ENCODE assay signal across 1 cellular context in the genomic region with DNA sequence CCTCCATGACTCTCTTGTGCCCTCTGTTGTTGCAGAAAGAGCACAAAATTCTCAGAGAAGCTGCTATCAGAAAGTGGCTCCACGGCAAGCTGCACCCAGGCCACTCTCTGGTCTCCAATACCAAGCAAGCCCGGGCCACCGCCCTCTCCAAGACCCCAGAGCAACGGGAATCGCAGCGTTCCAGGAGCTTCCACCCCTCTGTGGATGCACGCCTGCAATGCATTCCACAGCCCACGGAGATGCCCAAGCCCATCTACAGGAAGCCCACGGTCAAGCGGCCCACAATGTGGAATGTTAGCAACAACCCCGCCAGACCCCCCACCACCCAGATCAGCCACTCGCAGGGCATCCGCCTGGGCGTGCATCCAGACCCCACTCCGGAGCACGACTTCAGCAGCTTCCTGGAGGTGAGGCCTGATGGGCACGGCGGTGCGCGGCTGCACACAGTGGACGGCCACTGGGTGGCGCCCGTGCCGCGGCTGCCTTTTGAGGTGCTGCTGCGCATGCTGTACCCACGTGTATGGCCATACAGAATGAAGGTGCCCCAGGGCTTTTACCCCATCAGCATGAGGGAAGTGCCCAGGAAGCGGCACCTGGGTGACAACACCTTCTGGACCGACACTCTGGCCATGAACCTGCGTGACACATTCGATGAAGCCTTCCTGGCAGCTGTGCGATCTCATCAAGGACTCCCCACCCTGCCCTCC.
TF ChIP-seq lines count a peak whose summit lies in the region.

No MANE protein-coding gene starts in this region.

TF ChIP-seq in K562, 482 proteins besides CTCF, POLR2A, EP300 and RAD21 (continued from another document and continues in another):
- TF ChIP-seq, protein P1, sequence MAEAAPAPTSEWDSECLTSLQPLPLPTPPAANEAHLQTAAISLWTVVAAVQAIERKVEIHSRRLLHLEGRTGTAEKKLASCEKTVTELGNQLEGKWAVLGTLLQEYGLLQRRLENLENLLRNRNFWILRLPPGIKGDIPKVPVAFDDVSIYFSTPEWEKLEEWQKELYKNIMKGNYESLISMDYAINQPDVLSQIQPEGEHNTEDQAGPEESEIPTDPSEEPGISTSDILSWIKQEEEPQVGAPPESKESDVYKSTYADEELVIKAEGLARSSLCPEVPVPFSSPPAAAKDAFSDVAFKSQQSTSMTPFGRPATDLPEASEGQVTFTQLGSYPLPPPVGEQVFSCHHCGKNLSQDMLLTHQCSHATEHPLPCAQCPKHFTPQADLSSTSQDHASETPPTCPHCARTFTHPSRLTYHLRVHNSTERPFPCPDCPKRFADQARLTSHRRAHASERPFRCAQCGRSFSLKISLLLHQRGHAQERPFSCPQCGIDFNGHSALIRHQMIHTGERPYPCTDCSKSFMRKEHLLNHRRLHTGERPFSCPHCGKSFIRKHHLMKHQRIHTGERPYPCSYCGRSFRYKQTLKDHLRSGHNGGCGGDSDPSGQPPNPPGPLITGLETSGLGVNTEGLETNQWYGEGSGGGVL (CRISPR knock-in tag; IDR thresholded peaks at IDR 0.05), result no peak
- TF ChIP-seq MTF1 (CRISPR knock-in tag; IDR thresholded peaks at IDR 0.05; ENCODE audit: borderline replicate concordance) (no peak), SIRT6 (IDR thresholded peaks at IDR 0.05; ENCODE audit: low read depth, low read length) (no peak), FIP1L1 (IDR thresholded peaks at IDR 0.05; ENCODE audit: low read depth, low read length, poor library complexity, severe bottlenecking) (no peak), ZC3H11A (IDR thresholded peaks at IDR 0.05; ENCODE audit: low read depth, low read length) (no peak), POLR2B (IDR thresholded peaks at IDR 0.05; ENCODE audit: low read depth, partially characterized antibody) (no peak), HNRNPK (IDR thresholded peaks at IDR 0.05; ENCODE audit: low read depth, low read length, poor library complexity, severe bottlenecking) (no peak), NFXL1 (CRISPR knock-in tag; IDR thresholded peaks at IDR 0.05) (no peak), RBFOX2 (IDR thresholded peaks at IDR 0.05; ENCODE audit: low read depth, low read length) (0 out of 2 replicates have a peak, but pooled peaks have one; percentile 25), MCM2 (IDR thresholded peaks at IDR 0.05; ENCODE audit: low read depth) (no peak), MEF2A (IDR thresholded peaks at IDR 0.05; ENCODE audit: control insufficient read depth, low read depth, low read length) (no peak), EWSR1 (IDR thresholded peaks at IDR 0.05; ENCODE audit: borderline replicate concordance, low read depth, partially characterized antibody) (no peak), KHSRP (IDR thresholded peaks at IDR 0.05) (no peak), ASH1L (IDR thresholded peaks at IDR 0.05; ENCODE audit: borderline replicate concordance, low read depth, partially characterized antibody) (no peak), JUND (IDR thresholded peaks at IDR 0.05; ENCODE audit: borderline replicate concordance, low read depth, low read length) (no peak), JUND (tag; IDR thresholded peaks at IDR 0.05; ENCODE audit: borderline replicate concordance, low read depth, low read length) (no peak), TOE1 (IDR thresholded peaks at IDR 0.05; ENCODE audit: borderline replicate concordance) (no peak), TOE1 (CRISPR knock-in tag; IDR thresholded peaks at IDR 0.05; ENCODE audit: borderline replicate concordance, low read depth) (no peak), ILK (tag; IDR thresholded peaks at IDR 0.05; ENCODE audit: borderline replicate concordance, low read depth) (no peak), ZNF239 (CRISPR knock-in tag; IDR thresholded peaks at IDR 0.05) (no peak), MCM7 (IDR thresholded peaks at IDR 0.05) (no peak), RB1 (IDR thresholded peaks at IDR 0.05; ENCODE audit: low read depth) (peak; percentile 43; the same call in 1 of the 2 replicates), TCFL5 (CRISPR knock-in tag; conservative IDR thresholded peaks at IDR 0.05) (no peak), DNMT1 (IDR thresholded peaks at IDR 0.05) (no peak), POLR2G (IDR thresholded peaks at IDR 0.05; ENCODE audit: low read depth, low read length) (peak; percentile 65), NCOR1 (IDR thresholded peaks at IDR 0.05) (no peak), HIVEP1 (CRISPR knock-in tag; IDR thresholded peaks at IDR 0.05) (no peak), ZNF766 (CRISPR knock-in tag; conservative IDR thresholded peaks at IDR 0.05) (no peak), PYGO2 (tag; IDR thresholded peaks at IDR 0.05) (no peak), U2AF1 (optimal IDR thresholded peaks at IDR 0.05; ENCODE audit: low read depth, low read length) (no peak), ZNF175 (CRISPR knock-in tag; IDR thresholded peaks at IDR 0.05; ENCODE audit: low read depth) (no peak), XRCC5 (IDR thresholded peaks at IDR 0.05; ENCODE audit: low read depth, low read length) (no peak), CREM (IDR thresholded peaks at IDR 0.05; ENCODE audit: low read depth) (no peak)
- TF ChIP-seq, protein P2, sequence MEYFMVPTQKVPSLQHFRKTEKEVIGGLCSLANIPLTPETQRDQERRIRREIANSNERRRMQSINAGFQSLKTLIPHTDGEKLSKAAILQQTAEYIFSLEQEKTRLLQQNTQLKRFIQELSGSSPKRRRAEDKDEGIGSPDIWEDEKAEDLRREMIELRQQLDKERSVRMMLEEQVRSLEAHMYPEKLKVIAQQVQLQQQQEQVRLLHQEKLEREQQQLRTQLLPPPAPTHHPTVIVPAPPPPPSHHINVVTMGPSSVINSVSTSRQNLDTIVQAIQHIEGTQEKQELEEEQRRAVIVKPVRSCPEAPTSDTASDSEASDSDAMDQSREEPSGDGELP (CRISPR knock-in tag; IDR thresholded peaks at IDR 0.05; ENCODE audit: borderline replicate concordance), result 0 out of 2 replicates have a peak, but pooled peaks have one; percentile 23
- TF ChIP-seq, protein P3, sequence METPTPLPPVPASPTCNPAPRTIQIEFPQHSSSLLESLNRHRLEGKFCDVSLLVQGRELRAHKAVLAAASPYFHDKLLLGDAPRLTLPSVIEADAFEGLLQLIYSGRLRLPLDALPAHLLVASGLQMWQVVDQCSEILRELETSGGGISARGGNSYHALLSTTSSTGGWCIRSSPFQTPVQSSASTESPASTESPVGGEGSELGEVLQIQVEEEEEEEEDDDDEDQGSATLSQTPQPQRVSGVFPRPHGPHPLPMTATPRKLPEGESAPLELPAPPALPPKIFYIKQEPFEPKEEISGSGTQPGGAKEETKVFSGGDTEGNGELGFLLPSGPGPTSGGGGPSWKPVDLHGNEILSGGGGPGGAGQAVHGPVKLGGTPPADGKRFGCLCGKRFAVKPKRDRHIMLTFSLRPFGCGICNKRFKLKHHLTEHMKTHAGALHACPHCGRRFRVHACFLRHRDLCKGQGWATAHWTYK (CRISPR knock-in tag; IDR thresholded peaks at IDR 0.05), result no peak
- TF ChIP-seq, protein P4, sequence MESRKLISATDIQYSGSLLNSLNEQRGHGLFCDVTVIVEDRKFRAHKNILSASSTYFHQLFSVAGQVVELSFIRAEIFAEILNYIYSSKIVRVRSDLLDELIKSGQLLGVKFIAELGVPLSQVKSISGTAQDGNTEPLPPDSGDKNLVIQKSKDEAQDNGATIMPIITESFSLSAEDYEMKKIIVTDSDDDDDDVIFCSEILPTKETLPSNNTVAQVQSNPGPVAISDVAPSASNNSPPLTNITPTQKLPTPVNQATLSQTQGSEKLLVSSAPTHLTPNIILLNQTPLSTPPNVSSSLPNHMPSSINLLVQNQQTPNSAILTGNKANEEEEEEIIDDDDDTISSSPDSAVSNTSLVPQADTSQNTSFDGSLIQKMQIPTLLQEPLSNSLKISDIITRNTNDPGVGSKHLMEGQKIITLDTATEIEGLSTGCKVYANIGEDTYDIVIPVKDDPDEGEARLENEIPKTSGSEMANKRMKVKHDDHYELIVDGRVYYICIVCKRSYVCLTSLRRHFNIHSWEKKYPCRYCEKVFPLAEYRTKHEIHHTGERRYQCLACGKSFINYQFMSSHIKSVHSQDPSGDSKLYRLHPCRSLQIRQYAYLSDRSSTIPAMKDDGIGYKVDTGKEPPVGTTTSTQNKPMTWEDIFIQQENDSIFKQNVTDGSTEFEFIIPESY (CRISPR knock-in tag; IDR thresholded peaks at IDR 0.05), result peak; percentile 99
- TF ChIP-seq, protein P5, sequence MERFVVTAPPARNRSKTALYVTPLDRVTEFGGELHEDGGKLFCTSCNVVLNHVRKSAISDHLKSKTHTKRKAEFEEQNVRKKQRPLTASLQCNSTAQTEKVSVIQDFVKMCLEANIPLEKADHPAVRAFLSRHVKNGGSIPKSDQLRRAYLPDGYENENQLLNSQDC (CRISPR knock-in tag; IDR thresholded peaks at IDR 0.05), result no peak
- TF ChIP-seq, protein P6, sequence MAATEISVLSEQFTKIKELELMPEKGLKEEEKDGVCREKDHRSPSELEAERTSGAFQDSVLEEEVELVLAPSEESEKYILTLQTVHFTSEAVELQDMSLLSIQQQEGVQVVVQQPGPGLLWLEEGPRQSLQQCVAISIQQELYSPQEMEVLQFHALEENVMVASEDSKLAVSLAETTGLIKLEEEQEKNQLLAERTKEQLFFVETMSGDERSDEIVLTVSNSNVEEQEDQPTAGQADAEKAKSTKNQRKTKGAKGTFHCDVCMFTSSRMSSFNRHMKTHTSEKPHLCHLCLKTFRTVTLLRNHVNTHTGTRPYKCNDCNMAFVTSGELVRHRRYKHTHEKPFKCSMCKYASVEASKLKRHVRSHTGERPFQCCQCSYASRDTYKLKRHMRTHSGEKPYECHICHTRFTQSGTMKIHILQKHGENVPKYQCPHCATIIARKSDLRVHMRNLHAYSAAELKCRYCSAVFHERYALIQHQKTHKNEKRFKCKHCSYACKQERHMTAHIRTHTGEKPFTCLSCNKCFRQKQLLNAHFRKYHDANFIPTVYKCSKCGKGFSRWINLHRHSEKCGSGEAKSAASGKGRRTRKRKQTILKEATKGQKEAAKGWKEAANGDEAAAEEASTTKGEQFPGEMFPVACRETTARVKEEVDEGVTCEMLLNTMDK (IDR thresholded peaks at IDR 0.05; ENCODE audit: borderline replicate concordance, insufficient read depth, low read depth, low read length, poor library complexity, severe bottlenecking), result peak; percentile 63
- TF ChIP-seq, protein P7, sequence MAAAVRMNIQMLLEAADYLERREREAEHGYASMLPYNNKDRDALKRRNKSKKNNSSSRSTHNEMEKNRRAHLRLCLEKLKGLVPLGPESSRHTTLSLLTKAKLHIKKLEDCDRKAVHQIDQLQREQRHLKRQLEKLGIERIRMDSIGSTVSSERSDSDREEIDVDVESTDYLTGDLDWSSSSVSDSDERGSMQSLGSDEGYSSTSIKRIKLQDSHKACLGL (CRISPR knock-in tag; IDR thresholded peaks at IDR 0.05; ENCODE audit: borderline replicate concordance, poor library complexity, severe bottlenecking), result no peak
- TF ChIP-seq, protein P8, sequence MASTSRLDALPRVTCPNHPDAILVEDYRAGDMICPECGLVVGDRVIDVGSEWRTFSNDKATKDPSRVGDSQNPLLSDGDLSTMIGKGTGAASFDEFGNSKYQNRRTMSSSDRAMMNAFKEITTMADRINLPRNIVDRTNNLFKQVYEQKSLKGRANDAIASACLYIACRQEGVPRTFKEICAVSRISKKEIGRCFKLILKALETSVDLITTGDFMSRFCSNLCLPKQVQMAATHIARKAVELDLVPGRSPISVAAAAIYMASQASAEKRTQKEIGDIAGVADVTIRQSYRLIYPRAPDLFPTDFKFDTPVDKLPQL (IDR thresholded peaks at IDR 0.05; ENCODE audit: extremely low read depth, insufficient read length), result no peak
